ENCODE assay signal across 34 cellular contexts in the genomic region with DNA sequence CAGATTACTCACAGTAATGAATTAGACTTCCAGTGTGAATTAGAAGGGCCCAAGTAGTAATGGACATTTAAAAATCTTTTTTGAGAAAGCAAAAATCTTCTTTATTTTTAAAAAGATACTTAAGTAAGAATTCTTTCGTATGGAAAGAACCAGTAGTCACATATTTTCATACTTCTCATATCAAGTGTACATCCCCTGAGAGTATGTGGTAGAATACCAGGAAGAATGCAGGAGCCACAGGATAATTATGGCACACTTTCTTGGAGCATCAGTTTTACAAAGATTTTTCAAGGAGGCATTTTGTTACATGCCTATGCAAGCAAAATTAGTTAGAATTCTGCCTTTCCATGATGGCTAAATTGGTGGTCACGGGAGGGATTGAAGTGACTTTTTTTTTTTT.
"Had no signal": no experiment of that assay in that cellular context is flagged by ENCODE, and none has a peak within 500 bp of the region (broad histone marks: within the 10 kb centered on the region; RNA-seq: fewer than 3 reads in every experiment).

No MANE protein-coding gene starts in this region.

- H3K9me3 Mint-ChIP-seq: activated naive CD8-positive, alpha-beta T cell treated with anti-CD3 and anti-CD28 coated beads for 36 hours; activated T-helper 2 cell treated with anti-CD3 and anti-CD28 coated beads, Interferon-gamma antibody, Interleukin-2, Interleukin-4, amounts not matched to agents 10 μg/mL and 5 μg/mL and 100 μg/mL, durations not matched to agents 14 hours and 24 hours and 36 hours; effector memory CD8-positive, alpha-beta T cell; nephron; stimulated activated naive B cell treated with anti-CD40 and anti-IgM and Interleukin-4, amounts not matched to agents 10 μg/mL and 1 μg/mL and 100 μg/mL, for 72 hours; T-cell had no signal

- H3K4me1 Mint-ChIP-seq: activated CD8-positive, alpha-beta memory T cell treated with anti-CD3 and anti-CD28 coated beads, Interleukin-2, amount 10 ng/mL, durations not matched to agents 7 days and 5 days; activated naive CD8-positive, alpha-beta T cell treated with anti-CD3 and anti-CD28 coated beads for 36 hours; stimulated activated naive B cell treated with anti-CD40 and anti-IgM and Interleukin-4, amounts not matched to agents 10 μg/mL and 1 μg/mL and 100 μg/mL, for 72 hours; T-cell had no signal

- H3K4me2 ChIP-seq: smooth muscle cell had no signal

- H3K4me3 ChIP-seq: adrenal gland, body of pancreas, cardiac muscle cell, heart right ventricle, left lung, lower lobe of right lung, pancreas, psoas muscle, sigmoid colon, smooth muscle cell, stomach, testis, transverse colon had no signal

- H3K27me3 ChIP-seq: adrenal gland, body of pancreas, cardiac muscle cell, foreskin keratinocyte, heart right ventricle, left lung, neutrophil, pancreas, sigmoid colon, stomach, testis, transverse colon had no signal

- H3K27ac ChIP-seq: adrenal gland, body of pancreas, cardiac muscle cell, foreskin keratinocyte, heart right ventricle, left lung, lower lobe of right lung, neutrophil, pancreas, psoas muscle, sigmoid colon, stomach, testis, transverse colon had no signal

- H3K4me3 Mint-ChIP-seq: activated CD4-positive, alpha-beta T cell treated with anti-CD3 and anti-CD28 coated beads for 36 hours; activated CD8-positive, alpha-beta memory T cell treated with anti-CD3 and anti-CD28 coated beads, Interleukin-2, amount 10 ng/mL, durations not matched to agents 7 days and 5 days; activated CD8-positive, alpha-beta T cell treated with anti-CD3 and anti-CD28 coated beads, Interleukin-2, amount 10 ng/mL, durations not matched to agents 7 days and 5 days; activated naive CD8-positive, alpha-beta T cell treated with anti-CD3 and anti-CD28 coated beads for 36 hours; effector memory CD8-positive, alpha-beta T cell; nephron; stimulated activated naive B cell treated with anti-CD40 and anti-IgM and Interleukin-4, amounts not matched to agents 10 μg/mL and 1 μg/mL and 100 μg/mL, for 72 hours; T-cell had no signal

- H3K27ac Mint-ChIP-seq: activated CD4-positive, alpha-beta T cell treated with anti-CD3 and anti-CD28 coated beads for 36 hours; activated CD8-positive, alpha-beta memory T cell treated with anti-CD3 and anti-CD28 coated beads, Interleukin-2, amount 10 ng/mL, durations not matched to agents 7 days and 5 days; activated CD8-positive, alpha-beta T cell treated with anti-CD3 and anti-CD28 coated beads, Interleukin-2, amount 10 ng/mL, durations not matched to agents 7 days and 5 days; activated naive CD8-positive, alpha-beta T cell treated with anti-CD3 and anti-CD28 coated beads for 36 hours; activated T-helper 2 cell treated with anti-CD3 and anti-CD28 coated beads, Interferon-gamma antibody, Interleukin-2, Interleukin-4, amounts not matched to agents 10 μg/mL and 5 μg/mL and 100 μg/mL, durations not matched to agents 14 hours and 24 hours and 36 hours; effector memory CD8-positive, alpha-beta T cell; nephron; stimulated activated naive B cell treated with anti-CD40 and anti-IgM and Interleukin-4, amounts not matched to agents 10 μg/mL and 1 μg/mL and 100 μg/mL, for 72 hours; T-cell had no signal

- H3K4me1 ChIP-seq: adrenal gland, foreskin keratinocyte, heart right ventricle, lower lobe of right lung, psoas muscle, testis had no signal

- DNase-seq: activated CD4-positive, alpha-beta T cell treated with anti-CD3 and anti-CD28 coated beads for 36 hours; activated CD4-positive, CD25-positive, alpha-beta regulatory T cell; activated CD8-positive, alpha-beta memory T cell treated with anti-CD3 and anti-CD28 coated beads, Interleukin-2, amount 10 ng/mL, durations not matched to agents 7 days and 5 days; activated CD8-positive, alpha-beta T cell treated with anti-CD3 and anti-CD28 coated beads, Interleukin-2, amount 10 ng/mL, durations not matched to agents 7 days and 5 days; activated naive CD4-positive, alpha-beta T cell; activated naive CD8-positive, alpha-beta T cell treated with anti-CD3 and anti-CD28 coated beads for 36 hours; activated T-cell treated with anti-CD3 and anti-CD28 coated beads, Interleukin-2, amount 50 U/mL, for 48 hours; adrenal gland; aorta; body of pancreas; cerebellar nuclear complex; cortex of kidney; effector memory CD8-positive, alpha-beta T cell; erythroblast; foreskin keratinocyte; heart right ventricle; kidney glomerular epithelial cell; left lung; lower lobe of right lung; mesendoderm; pancreas; psoas muscle; sigmoid colon; stimulated activated CD4-positive, alpha-beta T cell treated with anti-CD3 and anti-CD28 coated beads, Interleukin-1b, Interleukin-23, amount 100 ng/mL, for 48 hours; stimulated activated naive B cell treated with anti-CD40 and anti-IgM and Interleukin-4, amounts not matched to agents 10 μg/mL and 1 μg/mL and 100 μg/mL, for 72 hours; stomach; T-cell; testis; transverse colon had no signal

- H3K9me3 ChIP-seq: adrenal gland, body of pancreas, heart right ventricle, left lung, lower lobe of right lung, neutrophil, pancreas, psoas muscle, sigmoid colon, stomach, testis, transverse colon had no signal

- H3K27me3 Mint-ChIP-seq: activated CD4-positive, alpha-beta T cell treated with anti-CD3 and anti-CD28 coated beads for 36 hours; activated CD8-positive, alpha-beta memory T cell treated with anti-CD3 and anti-CD28 coated beads, Interleukin-2, amount 10 ng/mL, durations not matched to agents 7 days and 5 days; activated naive CD8-positive, alpha-beta T cell treated with anti-CD3 and anti-CD28 coated beads for 36 hours; effector memory CD8-positive, alpha-beta T cell; stimulated activated naive B cell treated with anti-CD40 and anti-IgM and Interleukin-4, amounts not matched to agents 10 μg/mL and 1 μg/mL and 100 μg/mL, for 72 hours; T-cell had no signal

- H3K36me3 ChIP-seq: adrenal gland had no signal
